18 cellular contexts compared by ENCODE assay signal in genomic region chr7:27991006-27991528, GRCh38.
"Had no signal": no experiment of that assay in that cellular context is flagged by ENCODE, and none has a peak within 500 bp of the region (broad histone marks: within the 10 kb centered on the region; RNA-seq: fewer than 3 reads in every experiment).

No MANE protein-coding gene starts in this region.

- ATAC-seq: naive thymus-derived CD8-positive, alpha-beta T cell had no signal

- H3K9me3 Mint-ChIP-seq: immature natural killer cell had no signal

- H3K36me3 ChIP-seq: brain microvascular endothelial cell, tibial artery, WERI-Rb-1 had no signal

- H3K27ac ChIP-seq: brain microvascular endothelial cell, tibial artery, WERI-Rb-1 had no signal

- DNase-seq: activated CD4-positive, alpha-beta memory T cell treated with anti-CD3 and anti-CD28 coated beads, Interleukin-2, amount 10 ng/mL, durations not matched to agents 7 days and 5 days; activated CD4-positive, alpha-beta T cell treated with anti-CD3 and anti-CD28 coated beads for 48 hours; activated effector memory CD4-positive, alpha-beta T cell treated with anti-CD3 and anti-CD28 coated beads, Interleukin-2, amount 50 U/mL, for 16 hours; activated naive CD4-positive, alpha-beta T cell treated with anti-CD3 and anti-CD28 coated beads, Interleukin-2, amount 50 U/mL, for 16 hours; activated T-cell treated with anti-CD3 and anti-CD28 coated beads, Interleukin-2, amount 50 U/mL, for 48 hours; aorta; brain microvascular endothelial cell; central memory CD4-positive, alpha-beta T cell; dorsolateral prefrontal cortex; immature natural killer cell; mesendoderm; naive thymus-derived CD8-positive, alpha-beta T cell; stimulated activated CD4-positive, alpha-beta T cell treated with anti-CD3 and anti-CD28 coated beads, Interleukin-12 subunit alpha, Interleukin-12 subunit beta, amount 100 ng/mL, for 4 hours; stimulated activated CD4-positive, alpha-beta T cell treated with anti-CD3 and anti-CD28 coated beads, Interleukin-1b, Interleukin-23, amount 100 ng/mL, for 48 hours; stimulated activated CD8-positive, alpha-beta memory T cell treated with anti-CD3 and anti-CD28 coated beads, Interleukin-4, amount 100 ng/mL, for 48 hours; stimulated activated naive CD4-positive, alpha-beta T cell treated with Interleukin-2 at 50 U/mL for 16 hours; tibial artery; WERI-Rb-1 had no signal

- H3K9me3 ChIP-seq: tibial artery had no signal

- H3K4me3 Mint-ChIP-seq: activated CD4-positive, alpha-beta memory T cell treated with anti-CD3 and anti-CD28 coated beads, Interleukin-2, amount 10 ng/mL, durations not matched to agents 7 days and 5 days; naive thymus-derived CD8-positive, alpha-beta T cell had no signal

- H3K4me3 ChIP-seq: tibial artery had no signal

- H3K27me3 Mint-ChIP-seq: activated CD4-positive, alpha-beta memory T cell treated with anti-CD3 and anti-CD28 coated beads, Interleukin-2, amount 10 ng/mL, durations not matched to agents 7 days and 5 days; naive thymus-derived CD8-positive, alpha-beta T cell had no signal

- H3K27ac Mint-ChIP-seq: activated CD4-positive, alpha-beta memory T cell treated with anti-CD3 and anti-CD28 coated beads, Interleukin-2, amount 10 ng/mL, durations not matched to agents 7 days and 5 days had no signal

- H3K27me3 ChIP-seq: brain microvascular endothelial cell, dorsolateral prefrontal cortex, tibial artery had no signal
